Comparison of ENCODE assay signal across 8 cellular contexts in genomic region chr1:92749024-92749634, GRCh38. TPM values are rescaled to one million over a fixed set of nuclear protein-coding genes. Genes with fewer than 3 reads are reported as not detected.
A peak's percentile ranks its signal among the peaks of the same experiment; 100 is the strongest.
DNase-seq lines count a peak whose midpoint lies in the region; ATAC-seq, FAIRE-seq and TF ChIP-seq lines count a peak whose summit lies in the region.

No MANE protein-coding gene starts in this region.

- H3K4me1 ChIP-seq in DOHH2 (ENCODE audit: control insufficient read depth, low read length): no peaks in the 10 kb centered on the region
- peaks cover 1% of the 10 kb centered on the region for H3K4me1 ChIP-seq in mesenchymal stem cell (ENCODE audit: control insufficient read depth, insufficient read depth, low read depth, low read length)

- H3F3A ChIP-seq in DOHH2 (ENCODE audit: control insufficient read depth, insufficient read depth): 0 out of 2 replicates have a peak, but pooled peaks cover 5% of the 10 kb centered on the region

- no peak overlapping the region for H3K18ac ChIP-seq in mesenchymal stem cell (ENCODE audit: low read depth in 1 of 2, low read length in 2 of 2)

- no peak overlapping the region for H3K9ac ChIP-seq in mesenchymal stem cell (ENCODE audit: low read length)

- no peaks in the 10 kb centered on the region for H3K27me3 Mint-ChIP-seq in T-cell
- H3K27me3 Mint-ChIP-seq in effector memory CD8-positive, alpha-beta T cell: peaks cover 0 to 36% of the 10 kb centered on the region in 2 donors

- H3K23ac ChIP-seq in mesenchymal stem cell (ENCODE audit: low read length in 2 of 2): no peak overlapping the region

- no peak overlapping the region for H2BK15ac ChIP-seq in mesenchymal stem cell (ENCODE audit: low read depth, poor library complexity, severe bottlenecking)

- DNase-seq in NCI-H1105 treated with DMSO at 0.1 percent for 48 hours (lab: John Stamatoyannopoulos, UW) (peak; percentile 71), T-cell (peak in 26 of 34 experiments; percentile 1 to 39 (median 12)), mesenchymal stem cell (peak; percentile 55), urothelium cell line (ENCODE audit: low spot score) (peak; percentile 40)
- peak; percentile 17 to 24 (median 20) for DNase-seq in effector memory CD8-positive, alpha-beta T cell

- H4K20me1 ChIP-seq in DOHH2 (ENCODE audit: control insufficient read depth, insufficient read depth, low read depth, low read length): no peaks in the 10 kb centered on the region

- H3K36me3 ChIP-seq in DOHH2 (ENCODE audit: control insufficient read depth, low read length) (no peaks in the 10 kb centered on the region), mesenchymal stem cell (ENCODE audit: control insufficient read depth in 1 of 2, insufficient read depth in 2 of 2, low read depth in 1 of 2, low read length in 2 of 2) (no peaks in the 10 kb centered on the region)

- H3K4me1 Mint-ChIP-seq in T-cell: no peaks in the 10 kb centered on the region
- no peaks in the 10 kb centered on the region for H3K4me1 Mint-ChIP-seq in effector memory CD8-positive, alpha-beta T cell (ENCODE audit: low read depth in 2 of 2)

- H3K27ac ChIP-seq in DOHH2 (ENCODE audit: low read depth, low read length): no peak overlapping the region
- H3K27ac ChIP-seq in mesenchymal stem cell (ENCODE audit: low read length, poor library complexity, severe bottlenecking): no peak overlapping the region

- H2BK120ac ChIP-seq in mesenchymal stem cell (ENCODE audit: low read depth, low read length): no peak overlapping the region

- peaks cover 32% of the 10 kb centered on the region for H3K79me1 ChIP-seq in mesenchymal stem cell (replicated peaks; ENCODE audit: low read length, poor library complexity, severe bottlenecking)

- no peak overlapping the region for H3K4me2 ChIP-seq in DOHH2 (ENCODE audit: low read length)
- H3K4me2 ChIP-seq in mesenchymal stem cell (ENCODE audit: low read length, poor library complexity, severe bottlenecking): no peak overlapping the region

- H2BK5ac ChIP-seq in mesenchymal stem cell (ENCODE audit: low read depth, low read length, poor library complexity, severe bottlenecking): no peak overlapping the region

- H2BK12ac ChIP-seq in mesenchymal stem cell (ENCODE audit: low read length in 2 of 2): no peak overlapping the region

- H2AFZ ChIP-seq in mesenchymal stem cell (ENCODE audit: low read depth, low read length): no peak overlapping the region

- no peak overlapping the region for H3K4ac ChIP-seq in mesenchymal stem cell (ENCODE audit: low read depth in 1 of 2, low read length in 2 of 2)

- peak; percentile 77 for TF ChIP-seq CTCF in DOHH2 (IDR thresholded peaks at IDR 0.05; ENCODE audit: low read depth, low read length, poor library complexity, severe bottlenecking)

- no peaks in the 10 kb centered on the region for H3K9me2 ChIP-seq in DOHH2 (replicated peaks; ENCODE audit: control insufficient read depth, low read length)

- H4K8ac ChIP-seq in mesenchymal stem cell (ENCODE audit: low read length): no peak overlapping the region

- no peak overlapping the region for H3K14ac ChIP-seq in mesenchymal stem cell (ENCODE audit: low read length in 2 of 2)

- H3K4me3 ChIP-seq in DOHH2 (ENCODE audit: low read length) (no peak overlapping the region), mesenchymal stem cell (ENCODE audit: insufficient read depth in 1 of 2, low read depth in 1 of 2, low read length in 2 of 2) (no peak overlapping the region)

- H3K9me3 Mint-ChIP-seq in T-cell: no peaks in the 10 kb centered on the region
- H3K9me3 Mint-ChIP-seq in effector memory CD8-positive, alpha-beta T cell: no peaks in the 10 kb centered on the region

- POLR2A ChIA-PET in T-cell (lab: Charles Lee): interaction anchor here in 1 of 2 donors (0.5 kb wide), 1 partner anchor 35 kb away, joined by 5 read pairs; no protein-coding TSS in a partner anchor

- FAIRE-seq in urothelium cell line (lab: Jason Lieb, UNC): no peak

- ATAC-seq in GM21786 (IDR thresholded peaks at IDR 0.05; ENCODE audit: unreplicated experiment) (peak; percentile 68), T-cell (replicated peaks in 1 of 4) (peak; percentile 40 to 61 (median 56)), GM19324 (IDR thresholded peaks at IDR 0.05; ENCODE audit: low FRiP score, unreplicated experiment) (no peak)
- ATAC-seq in effector memory CD8-positive, alpha-beta T cell (replicated peaks): peak; percentile 66

- CTCF ChIA-PET in T-cell (lab: Charles Lee): interaction anchor here (0.5 to 2.2 kb wide), 20 partner anchors 9 to 1821 kb away, joined by 3 to 28 read pairs (median 4); no protein-coding TSS in a partner anchor

- no CpG with 5 or more reads among the region's 1 CpG for WGBS in mesenchymal stem cell

- no peak overlapping the region for H2AK5ac ChIP-seq in mesenchymal stem cell (ENCODE audit: low read length, severe bottlenecking)

- no peak overlapping the region for H3K27ac Mint-ChIP-seq in T-cell
- H3K27ac Mint-ChIP-seq in effector memory CD8-positive, alpha-beta T cell: no peak overlapping the region

- H3K9me3 ChIP-seq in DOHH2 (ENCODE audit: control insufficient read depth, insufficient read depth, low read length) (no peaks in the 10 kb centered on the region), mesenchymal stem cell (ENCODE audit: control insufficient read depth, low read length) (no peaks in the 10 kb centered on the region)

- no peaks in the 10 kb centered on the region for H3K36me3 Mint-ChIP-seq in T-cell
- H3K36me3 Mint-ChIP-seq in effector memory CD8-positive, alpha-beta T cell (ENCODE audit: insufficient read depth): no peaks in the 10 kb centered on the region

- H3K27me3 ChIP-seq in DOHH2 (ENCODE audit: control insufficient read depth, low read length) (no peaks in the 10 kb centered on the region), mesenchymal stem cell (ENCODE audit: control insufficient read depth in 1 of 2, insufficient read depth in 1 of 2, low read length in 2 of 2) (no peaks in the 10 kb centered on the region)

- no peak overlapping the region for H3K4me3 Mint-ChIP-seq in T-cell
- H3K4me3 Mint-ChIP-seq in effector memory CD8-positive, alpha-beta T cell: no peak overlapping the region

- no peak overlapping the region for H4K91ac ChIP-seq in mesenchymal stem cell (ENCODE audit: low read length)

- peaks cover 13% of the 10 kb centered on the region for H3K79me2 ChIP-seq in DOHH2 (ENCODE audit: control insufficient read depth, low read length)

RNA-seq across cellular contexts. Expression of gene EVI5, which starts 35.8 kb away (rescaled TPM):
- total RNA-seq in T-cell: 1 to 10 TPM; 1.5 to 2.4 (median 2.0) TPM
- 31.3 TPM for polyA plus RNA-seq in mesenchymal stem cell (2013, experiment 1 of 2)
- polyA plus RNA-seq in mesenchymal stem cell (2013, experiment 2 of 2): 30.6 TPM

Comparison
In these comparisons a context has a peak if more than half of its experiments do, and no peak if none do; other contexts are left out.
1. DNase-seq: peak in every context shown above with its lines; median percentile 71 in NCI-H1105 treated with DMSO at 0.1 percent for 48 hours; 55 in mesenchymal stem cell; 40 in urothelium cell line; 20 in effector memory CD8-positive, alpha-beta T cell; 12 in T-cell.